1 cellular context compared by ENCODE assay signal in genomic region chr2:17752281-17752680, GRCh38.
TF ChIP-seq lines count a peak whose summit lies in the region.

No MANE protein-coding gene starts in this region.

TF ChIP-seq in IMR-90, 13 proteins besides CTCF, POLR2A, EP300 and RAD21 (continued from another document):
- no peak for TF ChIP-seq ELK1 (IDR thresholded peaks at IDR 0.05; ENCODE audit: borderline replicate concordance, low read depth, low read length)
- no peak for TF ChIP-seq BHLHE40 (IDR thresholded peaks at IDR 0.05; ENCODE audit: low read depth, low read length)
- TF ChIP-seq CEBPB (IDR thresholded peaks at IDR 0.05; ENCODE audit: low read depth, low read length): no peak
- TF ChIP-seq USF2 (IDR thresholded peaks at IDR 0.05; ENCODE audit: low read depth, low read length): no peak
